Comparison of ENCODE assay signal across 1 cellular context in genomic region chr13:84296386-84296785, GRCh38.
TF ChIP-seq lines count a peak whose summit lies in the region.

No MANE protein-coding gene starts in this region.

TF ChIP-seq in H1, 55 proteins besides CTCF, POLR2A, EP300 and RAD21 (continued from another document):
- TF ChIP-seq HDAC2 (IDR thresholded peaks at IDR 0.05; ENCODE audit: borderline replicate concordance in 1 of 2, low read depth in 2 of 2, low read length in 2 of 2) = no peak
- TF ChIP-seq TAF7 (optimal IDR thresholded peaks at IDR 0.05; ENCODE audit: borderline replicate concordance, low read depth, low read length) = no peak
- TF ChIP-seq SP1 (IDR thresholded peaks at IDR 0.05; ENCODE audit: low read depth, low read length) = no peak
- no peak for TF ChIP-seq SIRT6 (IDR thresholded peaks at IDR 0.05; ENCODE audit: low read length)
